1 cellular context compared by ENCODE assay signal in genomic region chr2:200319587-200320337, GRCh38.
TF ChIP-seq lines count a peak whose summit lies in the region.

No MANE protein-coding gene starts in this region.

TF ChIP-seq in HepG2, 621 proteins besides CTCF, POLR2A, EP300 and RAD21 (continued from another document and continues in another):
- TF ChIP-seq STAT6 (CRISPR knock-in tag; IDR thresholded peaks at IDR 0.05; ENCODE audit: borderline replicate concordance) (no peak), AHDC1 (CRISPR knock-in tag; IDR thresholded peaks at IDR 0.05; ENCODE audit: borderline replicate concordance) (peak; percentile 66; the same call in 1 of the 2 replicates), POLR2AphosphoS5 (IDR thresholded peaks at IDR 0.05; ENCODE audit: low read depth, low read length) (no peak), BHLHE40 (IDR thresholded peaks at IDR 0.05; ENCODE audit: low read length) (no peak), ZNF282 (IDR thresholded peaks at IDR 0.05; ENCODE audit: partially characterized antibody) (no peak), ZNF281 (CRISPR knock-in tag; IDR thresholded peaks at IDR 0.05; ENCODE audit: borderline replicate concordance) (no peak), SYNCRIP (IDR thresholded peaks at IDR 0.05; ENCODE audit: insufficient read depth, low read depth, low read length) (no peak), PHB2 (IDR thresholded peaks at IDR 0.05; ENCODE audit: partially characterized antibody) (no peak), GATAD1 (CRISPR knock-in tag; IDR thresholded peaks at IDR 0.05) (0 out of 2 replicates have a peak, but pooled peaks have one; percentile 28), PTBP1 (IDR thresholded peaks at IDR 0.05; ENCODE audit: low read depth, low read length, poor library complexity, severe bottlenecking) (no peak), ZNF333 (CRISPR knock-in tag; IDR thresholded peaks at IDR 0.05; ENCODE audit: borderline replicate concordance) (no peak), NFAT5 (CRISPR knock-in tag; IDR thresholded peaks at IDR 0.05) (no peak), PRMT3 (CRISPR knock-in tag; IDR thresholded peaks at IDR 0.05; ENCODE audit: borderline replicate concordance, low read depth) (no peak), SOX5 (CRISPR knock-in tag; IDR thresholded peaks at IDR 0.05; ENCODE audit: borderline replicate concordance) (peak; percentile 86; the same call in 1 of the 2 replicates), BCL6 (CRISPR knock-in tag; IDR thresholded peaks at IDR 0.05) (peak; percentile 85), ZNF609 (CRISPR knock-in tag; IDR thresholded peaks at IDR 0.05; ENCODE audit: borderline replicate concordance) (peak; percentile 25; the same call in 1 of the 2 replicates), TCF7L2 (IDR thresholded peaks at IDR 0.05; ENCODE audit: low read depth, low read length) (no peak), PITX1 (CRISPR knock-in tag; IDR thresholded peaks at IDR 0.05) (no peak), MBNL3 (CRISPR knock-in tag; conservative IDR thresholded peaks at IDR 0.05) (no peak), ZSCAN12 (CRISPR knock-in tag; IDR thresholded peaks at IDR 0.05) (no peak), BATF2 (CRISPR knock-in tag; IDR thresholded peaks at IDR 0.05) (no peak), KLF15 (CRISPR knock-in tag; IDR thresholded peaks at IDR 0.05; ENCODE audit: borderline replicate concordance) (no peak), ZBTB8A (CRISPR knock-in tag; IDR thresholded peaks at IDR 0.05; ENCODE audit: borderline replicate concordance, low read depth) (no peak), ZNF367 (CRISPR knock-in tag; IDR thresholded peaks at IDR 0.05; ENCODE audit: borderline replicate concordance) (no peak), NAIF1 (CRISPR knock-in tag; IDR thresholded peaks at IDR 0.05; ENCODE audit: borderline replicate concordance) (0 out of 2 replicates have a peak, but pooled peaks have one; percentile 65), MED8 (CRISPR knock-in tag; IDR thresholded peaks at IDR 0.05; ENCODE audit: insufficient replicate concordance) (no peak), PAXIP1 (CRISPR knock-in tag; conservative IDR thresholded peaks at IDR 0.05) (peak; percentile 81)
